7 cellular contexts compared by ENCODE assay signal in the genomic region with DNA sequence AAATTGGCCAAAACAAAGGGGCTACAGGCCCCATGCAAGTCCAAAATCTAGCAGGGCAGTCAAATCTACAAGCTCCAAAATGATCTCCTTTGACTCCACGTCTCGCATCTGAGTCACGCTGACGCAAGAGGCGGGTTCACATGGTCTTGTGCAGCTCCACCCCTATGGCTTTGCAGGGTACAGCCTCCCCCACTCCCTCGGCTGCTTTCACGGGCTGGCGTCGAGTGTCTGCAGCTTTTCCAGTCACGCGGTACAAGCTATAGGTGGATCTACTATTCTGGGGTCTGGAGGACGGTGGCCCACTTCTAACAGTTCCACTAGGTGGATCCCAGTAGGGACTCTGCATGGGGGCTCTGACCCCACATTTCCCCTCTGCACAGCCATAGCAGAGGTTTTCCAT.
"Had no signal": no experiment of that assay in that cellular context is flagged by ENCODE, and none has a peak within 500 bp of the region (broad histone marks: within the 10 kb centered on the region; RNA-seq: fewer than 3 reads in every experiment).

No MANE protein-coding gene starts in this region.

- H3K36me3 Mint-ChIP-seq: IgD-negative memory B cell had no signal

- H3K27ac ChIP-seq: HL-60 had no signal

- H3K27me3 Mint-ChIP-seq: IgD-negative memory B cell had no signal

- H3K27ac Mint-ChIP-seq: IgD-negative memory B cell had no signal

- DNase-seq: IMR-90, KBM-7 had no signal

- H3K4me3 Mint-ChIP-seq: IgD-negative memory B cell had no signal

- H3K4me3 ChIP-seq: K562 had no signal

- FAIRE-seq: HepG2, HTR-8/SVneo, K562 had no signal

- H3K4me1 Mint-ChIP-seq: IgD-negative memory B cell had no signal
